In the genomic region with DNA sequence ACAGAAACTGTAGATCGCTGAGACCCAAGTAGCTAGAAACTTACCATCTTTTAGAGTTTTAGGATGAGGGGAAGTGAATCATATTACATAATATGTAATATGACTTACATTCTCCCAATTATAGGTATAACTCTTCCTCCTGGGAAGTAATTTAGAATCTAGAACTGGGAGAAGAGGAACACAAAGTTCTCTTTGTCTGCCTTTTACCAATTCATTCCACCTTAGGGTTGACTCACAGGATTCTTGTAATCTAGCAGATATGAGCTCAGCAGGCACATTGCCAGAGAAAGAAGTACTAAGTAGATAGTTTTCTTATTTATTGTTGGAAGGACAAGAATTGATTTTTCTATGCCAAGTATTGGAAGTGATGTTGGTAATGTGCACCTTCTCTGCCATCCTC, we compare ENCODE assay signal across 30 cellular contexts. TPM values are rescaled to one million over a fixed set of nuclear protein-coding genes. Genes with fewer than 3 reads are reported as not detected.
DNase-seq lines count a peak whose midpoint lies in the region; ATAC-seq, FAIRE-seq and TF ChIP-seq lines count a peak whose summit lies in the region.
"Had no signal": no experiment of that assay in that cellular context is flagged by ENCODE, and none has a peak within 500 bp of the region (broad histone marks: within the 10 kb centered on the region; RNA-seq: fewer than 3 reads in every experiment).

No MANE protein-coding gene starts in this region.

- H3K9me3 ChIP-seq in breast epithelium, result no peaks in the 10 kb centered on the region
- H3K9me3 ChIP-seq in keratinocyte (ENCODE audit: control insufficient read depth, low read depth, low read length), result no peaks in the 10 kb centered on the region
- H3K9me3 ChIP-seq: heart right ventricle, right atrium auricular region, thoracic aorta had no signal

- H3K27ac Mint-ChIP-seq in MCF 10A (ENCODE audit: low read depth, unreplicated experiment), result no peak overlapping the region
- H3K27ac Mint-ChIP-seq in activated CD8-positive, alpha-beta T cell treated with anti-CD3 and anti-CD28 coated beads for 36 hours, result no peak overlapping the region
- H3K27ac Mint-ChIP-seq: CD8-positive, alpha-beta memory T cell; natural killer cell; WTC11 had no signal

- H3K36me3 ChIP-seq in breast epithelium, result no peaks in the 10 kb centered on the region
- no peaks in the 10 kb centered on the region for H3K36me3 ChIP-seq in keratinocyte (ENCODE audit: control insufficient read depth in 2 of 2, extremely low read depth in 1 of 2, insufficient read depth in 2 of 2, low read length in 2 of 2)
- H3K36me3 ChIP-seq: heart right ventricle, right atrium auricular region, thoracic aorta had no signal

- no peaks in the 10 kb centered on the region for H3K79me2 ChIP-seq in keratinocyte (ENCODE audit: control insufficient read depth, insufficient read depth, low read length)

- H3K27ac ChIP-seq in breast epithelium (no peak overlapping the region), keratinocyte (ENCODE audit: control insufficient read depth, insufficient read depth, low read length) (no peak overlapping the region)
- H3K27ac ChIP-seq: heart right ventricle, right atrium auricular region, SK-N-MC, thoracic aorta had no signal

- DNase-seq in MCF 10A (ENCODE audit: unreplicated experiment) (peak; percentile 28), breast epithelium (ENCODE audit: low spot score in 2 of 2) (no peak), amniotic epithelial cell (ENCODE audit: low read depth) (peak; percentile 1), keratinocyte (ENCODE audit: low read depth, low spot score) (peak; percentile 23), pons (ENCODE audit: low spot score) (no peak), hepatic stellate cell (ENCODE audit: low spot score) (no peak), H4 (ENCODE audit: low spot score) (no peak)
- no peak for DNase-seq in activated CD8-positive, alpha-beta T cell treated with anti-CD3 and anti-CD28 coated beads for 36 hours
- DNase-seq: activated CD4-positive, alpha-beta T cell treated with anti-CD3 and anti-CD28 coated beads, Interleukin-2, amount 50 U/mL, for 1 hour; activated naive CD4-positive, alpha-beta T cell treated with anti-CD3 and anti-CD28 coated beads, Interleukin-2, amount 50 U/mL, for 16 hours; aorta; CD8-positive, alpha-beta memory T cell; GF-D8; GOT3; heart right ventricle; left ventricle myocardium superior; natural killer cell; NCI-H1694; NCI-H2171 treated with DMSO at 0.1 percent for 48 hours; NCI-H524 treated with DMSO at 0.1 percent for 48 hours; stimulated activated CD4-positive, alpha-beta T cell treated with anti-CD3 and anti-CD28 coated beads, Interleukin-12 subunit alpha, Interleukin-12 subunit beta, amount 100 ng/mL, for 4 hours; stimulated activated naive CD4-positive, alpha-beta T cell treated with Interleukin-2 at 50 U/mL for 16 hours had no signal

- dilution Hi-C loops in keratinocyte (cut with MboI; ENCODE audit: extremely low pct_ligation_motif_present, low sequenced_read_pairs), result no loop called here

- BruUV-seq in MCF 10A (replicated peaks; lab: Mats Ljungman, UMichigan), result no TSS peak

- H3K27me3 ChIP-seq in breast epithelium (no peaks in the 10 kb centered on the region), keratinocyte (ENCODE audit: control insufficient read depth, extremely low read depth, insufficient read depth, low read length) (no peaks in the 10 kb centered on the region)
- H3K27me3 ChIP-seq: right atrium auricular region had no signal

- CTCF ChIA-PET in MCF 10A (lab: Yijun Ruan, JAX), result interaction anchor here (0.5 kb wide), 1 partner anchor 1530 kb away, joined by 3 read pairs; no protein-coding TSS in a partner anchor
- CTCF ChIA-PET in activated CD8-positive, alpha-beta T cell treated with anti-CD3 and anti-CD28 coated beads for 36 hours (lab: Charles Lee), result no interaction called here

- peak overlapping the region; percentile 22 for H3K4me2 ChIP-seq in keratinocyte (ENCODE audit: control insufficient read depth, extremely low read depth, insufficient read depth, low read depth, low read length)

- H2AFZ ChIP-seq in keratinocyte (ENCODE audit: control insufficient read depth, low read length), result no peak overlapping the region

- POLR2A ChIA-PET in MCF 10A (lab: Yijun Ruan, JAX), result no interaction called here
- POLR2A ChIA-PET in activated CD8-positive, alpha-beta T cell treated with anti-CD3 and anti-CD28 coated beads for 36 hours (lab: Charles Lee), result no interaction called here

- TF ChIP-seq CTCF in MCF 10A (IDR thresholded peaks at IDR 0.05; ENCODE audit: unreplicated experiment) (no peak), breast epithelium (IDR thresholded peaks at IDR 0.05) (no peak), keratinocyte (optimal IDR thresholded peaks at IDR 0.05 in 1 of 3, IDR thresholded peaks at IDR 0.05 in 1 of 3, conservative IDR thresholded peaks at IDR 0.05 in 1 of 3; ENCODE audit: extremely low read depth in 1 of 3, insufficient read depth in 2 of 3, low read length in 3 of 3) (no peak)
- TF ChIP-seq CTCF in activated CD8-positive, alpha-beta T cell treated with anti-CD3 and anti-CD28 coated beads for 36 hours (IDR thresholded peaks at IDR 0.05), result no peak

- H3K4me1 ChIP-seq in breast epithelium, result no peaks in the 10 kb centered on the region
- peaks cover 8% of the 10 kb centered on the region for H3K4me1 ChIP-seq in keratinocyte (ENCODE audit: control insufficient read depth, extremely low read depth, insufficient read depth, low read length)
- H3K4me1 ChIP-seq: right atrium auricular region had no signal

- peak; percentile 76 for FAIRE-seq in keratinocyte (lab: Jason Lieb, UNC)
- FAIRE-seq: A204.1, GM18507 had no signal

- H3K4me3 Mint-ChIP-seq in MCF 10A (ENCODE audit: unreplicated experiment), result no peak overlapping the region
- no peak overlapping the region for H3K4me3 Mint-ChIP-seq in activated CD8-positive, alpha-beta T cell treated with anti-CD3 and anti-CD28 coated beads for 36 hours
- H3K4me3 Mint-ChIP-seq: CD8-positive, alpha-beta memory T cell; natural killer cell; WTC11 had no signal

- H3K9ac ChIP-seq in keratinocyte (ENCODE audit: control insufficient read depth, extremely low read depth, insufficient read depth, low read length), result no peak overlapping the region

- no peaks in the 10 kb centered on the region for H3K9me1 ChIP-seq in keratinocyte (ENCODE audit: control insufficient read depth, extremely low read depth, insufficient read depth, low read length)

- peaks cover 5% of the 10 kb centered on the region for H3K4me1 Mint-ChIP-seq in MCF 10A (ENCODE audit: insufficient read depth, unreplicated experiment)
- H3K4me1 Mint-ChIP-seq in activated CD8-positive, alpha-beta T cell treated with anti-CD3 and anti-CD28 coated beads for 36 hours (ENCODE audit: low read depth), result no peaks in the 10 kb centered on the region
- H3K4me1 Mint-ChIP-seq: CD8-positive, alpha-beta memory T cell; natural killer cell had no signal

- no peaks in the 10 kb centered on the region for H4K20me1 ChIP-seq in keratinocyte (ENCODE audit: control insufficient read depth, extremely low read depth, insufficient read depth, low read length)

- H3K4me3 ChIP-seq in breast epithelium (no peak overlapping the region), keratinocyte (ENCODE audit: control insufficient read depth in 2 of 3, extremely low read depth in 1 of 3, insufficient read depth in 2 of 3, low read depth in 1 of 3, low read length in 3 of 3) (no peak overlapping the region)
- H3K4me3 ChIP-seq: heart right ventricle, right atrium auricular region, SK-N-MC, thoracic aorta had no signal

- no peaks in the 10 kb centered on the region for H3K9me3 Mint-ChIP-seq in MCF 10A (ENCODE audit: unreplicated experiment)
- peaks cover 2% of the 10 kb centered on the region for H3K9me3 Mint-ChIP-seq in activated CD8-positive, alpha-beta T cell treated with anti-CD3 and anti-CD28 coated beads for 36 hours
- H3K9me3 Mint-ChIP-seq: natural killer cell had no signal

- no peaks in the 10 kb centered on the region for H3K27me3 Mint-ChIP-seq in MCF 10A (ENCODE audit: insufficient read depth, unreplicated experiment)
- peaks cover 7% of the 10 kb centered on the region for H3K27me3 Mint-ChIP-seq in activated CD8-positive, alpha-beta T cell treated with anti-CD3 and anti-CD28 coated beads for 36 hours
- H3K27me3 Mint-ChIP-seq: CD8-positive, alpha-beta memory T cell had no signal

- intact Hi-C loops in MCF 10A (cut with micrococcal nuclease), result no loop called here
- intact Hi-C loops in breast epithelium (cut with DNase I; ENCODE audit: low total_unique reads), result no loop called here
- intact Hi-C loops in activated CD8-positive, alpha-beta T cell treated with anti-CD3 and anti-CD28 coated beads for 36 hours (cut with micrococcal nuclease), result no loop called here

- no peak for TF ChIP-seq POLR2A in breast epithelium (IDR thresholded peaks at IDR 0.05)

- ATAC-seq in activated CD8-positive, alpha-beta T cell treated with anti-CD3 and anti-CD28 coated beads for 36 hours, result no peak
- ATAC-seq: heart right ventricle, left ventricle myocardium superior, natural killer cell, WTC11 had no signal

- no peaks in the 10 kb centered on the region for H3K36me3 Mint-ChIP-seq in MCF 10A (ENCODE audit: insufficient read depth, unreplicated experiment)
- no peaks in the 10 kb centered on the region for H3K36me3 Mint-ChIP-seq in activated CD8-positive, alpha-beta T cell treated with anti-CD3 and anti-CD28 coated beads for 36 hours (ENCODE audit: low read depth)
- H3K36me3 Mint-ChIP-seq: CD8-positive, alpha-beta memory T cell; natural killer cell; WTC11 had no signal

RNA-seq across cellular contexts. Expression of gene CCSER1, which starts 58.0 kb away (rescaled TPM):
- total RNA-seq in MCF 10A (2022) (0.63 and 0.74 TPM in 2 replicates), breast epithelium (10 to 100 TPM in 2 of 3 donors, 1 to 10 TPM in 1; 6.4 to 73.3 (median 55.7) TPM)
- 1.2 to 1.4 TPM (median 1.2 TPM) in 3 replicates for polyA plus RNA-seq in keratinocyte
- polyA plus RNA-seq in keratinocyte (2011; ENCODE audit: low read depth), result 1.6 TPM
- polyA plus RNA-seq in keratinocyte (2011; cell fraction: cytosol; rRNA removed), result 0.70 and 0.84 TPM in 2 replicates
- 2.0 and 2.9 TPM in 2 replicates for polyA plus RNA-seq in keratinocyte (2011; cell fraction: nucleus; rRNA removed)
- 0.74 and 1.1 TPM in 2 replicates for polyA plus RNA-seq in keratinocyte (2012; ENCODE audit: low replicate concordance)
- 0.33 to 5.1 TPM (median 3.5 TPM) in 3 replicates for polyA minus RNA-seq in keratinocyte
- 3.1 TPM for polyA minus RNA-seq in keratinocyte (2011; cell fraction: cytosol; rRNA and poly(A)+ RNA removed)
- 6.2 and 10.9 TPM in 2 replicates for polyA minus RNA-seq in keratinocyte (2011; cell fraction: nucleus; rRNA and poly(A)+ RNA removed)
- not detected for total RNA-seq in activated CD8-positive, alpha-beta T cell treated with anti-CD3 and anti-CD28 coated beads for 36 hours
- 1.5 and 2.8 TPM in 2 replicates for total RNA-seq in H4 (2014; rRNA removed; shearing (Covaris generic))
- total RNA-seq: RPMI7951; T-helper 2 cell treated with Interferon-gamma antibody and Interleukin-4, amounts not matched to agents 100 ng/mL and 5 ng/mL, for 36 hours had no signal

Comparison
In these comparisons a context has a peak if more than half of its experiments do, and no peak if none do; other contexts are left out.
1. DNase-seq: peak in MCF 10A (single experiment), amniotic epithelial cell (single experiment) and keratinocyte (single experiment); none in breast epithelium (0 of 2), pons (single experiment), hepatic stellate cell (single experiment), activated CD8-positive, alpha-beta T cell treated with anti-CD3 and anti-CD28 coated beads for 36 hours (single experiment) and H4 (single experiment).